In genomic region chr9:20518735-20519134, GRCh38 we compare ENCODE assay signal across 17 cellular contexts.
DNase-seq lines count a peak whose midpoint lies in the region; ATAC-seq, FAIRE-seq and TF ChIP-seq lines count a peak whose summit lies in the region.
"Had no signal": no experiment of that assay in that cellular context is flagged by ENCODE, and none has a peak within 500 bp of the region (broad histone marks: within the 10 kb centered on the region; RNA-seq: fewer than 3 reads in every experiment).

No MANE protein-coding gene starts in this region.

- no peaks in the 10 kb centered on the region for H3K9me3 ChIP-seq in HepG2 (ENCODE audit: low read length)
- no peaks in the 10 kb centered on the region for H3K9me3 ChIP-seq in right lobe of liver
- no peaks in the 10 kb centered on the region for H3K9me3 ChIP-seq in K562 (replicated peaks; ENCODE audit: control insufficient read depth, insufficient read depth, low read depth, low read length)
- H3K9me3 ChIP-seq: HAP-1 had no signal

- CTCF ChIA-PET in HepG2 (lab: Yijun Ruan, JAX; ENCODE audit: low intra/inter-chr PET ratio, low total read pairs), result no interaction called here
- CTCF ChIA-PET in K562 (lab: Yijun Ruan, JAX; ENCODE audit: low intra/inter-chr PET ratio), result no interaction called here

- H3K27me3 ChIP-seq in HepG2 (ENCODE audit: control insufficient read depth in 1 of 2, insufficient read depth in 2 of 2, low read length in 2 of 2) (no peaks in the 10 kb centered on the region), right lobe of liver (no peaks in the 10 kb centered on the region), K562 (ENCODE audit: control insufficient read depth in 2 of 2, insufficient read depth in 2 of 2, low read length in 2 of 2) (no peaks in the 10 kb centered on the region)

- H3K79me2 ChIP-seq in HepG2 (ENCODE audit: insufficient read depth, low read length), result no peaks in the 10 kb centered on the region
- no peaks in the 10 kb centered on the region for H3K79me2 ChIP-seq in K562 (ENCODE audit: control insufficient read depth, insufficient read depth, low read length)

- H2AFZ ChIP-seq in HepG2 (ENCODE audit: low read length), result no peak overlapping the region
- no peak overlapping the region for H2AFZ ChIP-seq in K562 (ENCODE audit: low read depth, low read length)
- H2AFZ ChIP-seq: GM23338 had no signal

- ATAC-seq in HepG2 (no peak), right lobe of liver (no peak), K562 (no peak), HG03196 (IDR thresholded peaks at IDR 0.05; ENCODE audit: unreplicated experiment) (no peak)
- ATAC-seq: GM23338 had no signal

- intact Hi-C loops in HepG2 (cut with micrococcal nuclease; ENCODE audit: unreplicated experiment), result no loop called here
- intact Hi-C loops in right lobe of liver (cut with DNase I), result no loop called here
- intact Hi-C loops in K562 (cut with micrococcal nuclease), result no loop called here

- TF ChIP-seq CTCF in HepG2 (CRISPR knock-in tag; IDR thresholded peaks at IDR 0.05) (no peak), right lobe of liver (IDR thresholded peaks at IDR 0.05) (no peak), K562 (IDR thresholded peaks at IDR 0.05 in 2 of 3, conservative IDR thresholded peaks at IDR 0.05 in 1 of 3; ENCODE audit: insufficient read depth in 2 of 3, low read depth in 1 of 3, low read length in 3 of 3) (no peak)

- H4K20me1 ChIP-seq in HepG2 (ENCODE audit: insufficient read depth, low read length) (no peaks in the 10 kb centered on the region), K562 (replicated peaks; ENCODE audit: control insufficient read depth, insufficient read depth, low read length) (no peaks in the 10 kb centered on the region)

- DNase-seq in HepG2 (ENCODE audit: low spot score) (no peak), right lobe of liver (no peak), K562 (ENCODE audit: extremely low read depth in 1 of 4, low spot score in 3 of 4) (no peak), kidney tubule cell (ENCODE audit: low spot score) (no peak), HCEC 1CT (no peak)
- DNase-seq: C1 segment of cervical spinal cord; Calu3; CD4-positive, alpha-beta memory T cell; COR-L47; DMS53; DMS79 treated with DMSO at 0.1 percent for 48 hours had no signal

- no peaks in the 10 kb centered on the region for H3K4me1 ChIP-seq in HepG2 (ENCODE audit: insufficient read depth, low read length)
- no peaks in the 10 kb centered on the region for H3K4me1 ChIP-seq in right lobe of liver
- H3K4me1 ChIP-seq in K562 (replicated peaks in 1 of 2; ENCODE audit: control insufficient read depth in 2 of 2, insufficient read depth in 2 of 2, low read length in 2 of 2), result no peaks in the 10 kb centered on the region
- H3K4me1 ChIP-seq: HAP-1 had no signal

- BruUV-seq in HepG2 (replicated peaks; lab: Mats Ljungman, UMichigan), result no TSS peak
- BruUV-seq in K562 (replicated peaks; lab: Mats Ljungman, UMichigan), result no TSS peak

- H3K27ac ChIP-seq in HepG2 (ENCODE audit: extremely low read length, insufficient read depth, low read length), result no peak overlapping the region
- H3K27ac ChIP-seq in right lobe of liver, result no peak overlapping the region
- no peak overlapping the region for H3K27ac ChIP-seq in K562 (ENCODE audit: extremely low read depth, low read depth, low read length)
- H3K27ac ChIP-seq: 22Rv1 had no signal

- FAIRE-seq in HepG2 (lab: Jason Lieb, UNC), result no peak
- no peak for FAIRE-seq in K562 (lab: Jason Lieb, UNC)
- peak; percentile 65 for FAIRE-seq in endometrium (lab: Jason Lieb, UNC)
- FAIRE-seq: H54 had no signal

- H3K4me3 ChIP-seq in HepG2 (replicated peaks in 1 of 3; ENCODE audit: insufficient read depth in 1 of 3, low read depth in 2 of 3, low read length in 3 of 3), result no peak overlapping the region
- H3K4me3 ChIP-seq in right lobe of liver, result no peak overlapping the region
- no peak overlapping the region for H3K4me3 ChIP-seq in K562
- H3K4me3 ChIP-seq: GM23338, HAP-1 had no signal

- TF ChIP-seq EP300 in HepG2 (IDR thresholded peaks at IDR 0.05; ENCODE audit: low read depth in 2 of 2, low read length in 2 of 2) (no peak), HepG2 (CRISPR knock-in tag; IDR thresholded peaks at IDR 0.05; ENCODE audit: borderline replicate concordance) (no peak), K562 (IDR thresholded peaks at IDR 0.05; ENCODE audit: low read length) (no peak)

- in situ Hi-C loops in HepG2 (cut with HindIII; ENCODE audit: extremely low pct_ligation_motif_present, low pct_unique_long_range_greater_than_20kb), result no loop called here
- in situ Hi-C loops in K562 (cut with MboI), result no loop called here

- H3K4me2 ChIP-seq in HepG2 (ENCODE audit: low read depth, low read length) (no peak overlapping the region), K562 (ENCODE audit: insufficient read depth, low read length) (no peak overlapping the region)
- H3K4me2 ChIP-seq: GM23338 had no signal

- no peak for TF ChIP-seq POLR2A in HepG2 (IDR thresholded peaks at IDR 0.05; ENCODE audit: insufficient read depth in 1 of 2, low read depth in 2 of 2, low read length in 2 of 2)
- TF ChIP-seq POLR2A in right lobe of liver (IDR thresholded peaks at IDR 0.05), result no peak
- no peak for TF ChIP-seq POLR2A in K562 (conservative IDR thresholded peaks at IDR 0.05)

- H3K36me3 ChIP-seq in HepG2 (replicated peaks in 1 of 2; ENCODE audit: control insufficient read depth in 1 of 2, insufficient read depth in 2 of 2, low read length in 2 of 2) (no peaks in the 10 kb centered on the region), right lobe of liver (no peaks in the 10 kb centered on the region), K562 (ENCODE audit: control insufficient read depth, insufficient read depth, low read length) (no peaks in the 10 kb centered on the region)
- H3K36me3 ChIP-seq: HAP-1 had no signal

- POLR2A ChIA-PET in HepG2 (lab: Yijun Ruan, JAX) (no interaction called here), K562 (lab: Yijun Ruan, JAX) (no interaction called here)

- H3K9ac ChIP-seq in HepG2 (ENCODE audit: insufficient read depth, low read depth, low read length) (no peak overlapping the region), K562 (ENCODE audit: insufficient read depth in 1 of 2, low read depth in 2 of 2, low read length in 2 of 2) (no peak overlapping the region)

- WGBS in HepG2 (ENCODE audit: low lambda C conversion rate), result 53% methylated on average over 1 of the region's 1 CpG
- WGBS in right lobe of liver (ENCODE audit: insufficient coverage, low coverage, low lambda C conversion rate, missing lambda C conversion rate), result 40% methylated on average over 1 of the region's 1 CpG
- 0% methylated on average over 1 of the region's 1 CpG for WGBS in K562 (ENCODE audit: insufficient coverage, low coverage, missing lambda C conversion rate)

- no peak for TF ChIP-seq RAD21 in HepG2 (CRISPR knock-in tag; IDR thresholded peaks at IDR 0.05)
- no peak for TF ChIP-seq RAD21 in K562 (CRISPR knock-in tag; conservative IDR thresholded peaks at IDR 0.05 in 1 of 2, IDR thresholded peaks at IDR 0.05 in 1 of 2)

- H3K9me1 ChIP-seq in K562 (ENCODE audit: control insufficient read depth, insufficient read depth, low read length), result no peaks in the 10 kb centered on the region

TF ChIP-seq in HepG2, 621 proteins besides CTCF, POLR2A, EP300 and RAD21:
- TF ChIP-seq MAFF (IDR thresholded peaks at IDR 0.05; ENCODE audit: low read depth, low read length), result peak; percentile 90
- no peak for TF ChIP-seq ZNF841 (CRISPR knock-in tag; IDR thresholded peaks at IDR 0.05; ENCODE audit: borderline replicate concordance)
- TF ChIP-seq MAFK (conservative IDR thresholded peaks at IDR 0.05 in 1 of 2, IDR thresholded peaks at IDR 0.05 in 1 of 2; ENCODE audit: low read length in 2 of 2), result peak; percentile 91 to 92

TF ChIP-seq in K562, 482 proteins besides CTCF, POLR2A, EP300 and RAD21:
- TF ChIP-seq JUN (IDR thresholded peaks at IDR 0.05; ENCODE audit: borderline replicate concordance, low read depth, low read length), result no peak
- TF ChIP-seq JUN (CRISPR knock-in tag; IDR thresholded peaks at IDR 0.05; ENCODE audit: borderline replicate concordance), result no peak
- TF ChIP-seq ILF3 (IDR thresholded peaks at IDR 0.05; ENCODE audit: borderline replicate concordance), result no peak
- TF ChIP-seq MEIS2 (IDR thresholded peaks at IDR 0.05; ENCODE audit: partially characterized antibody), result no peak
- TF ChIP-seq E2F3 (CRISPR knock-in tag; IDR thresholded peaks at IDR 0.05), result no peak
- 0 out of 2 replicates have a peak, but pooled peaks have one; percentile 18 for TF ChIP-seq MAFG (tag; conservative IDR thresholded peaks at IDR 0.05)
- no peak for TF ChIP-seq ZNF589 (CRISPR knock-in tag; IDR thresholded peaks at IDR 0.05; ENCODE audit: low read depth)
- TF ChIP-seq MAFF (IDR thresholded peaks at IDR 0.05; ENCODE audit: low read length), result peak; percentile 31; the same call in 1 of the 2 replicates
- TF ChIP-seq ZNF780A (CRISPR knock-in tag; IDR thresholded peaks at IDR 0.05), result no peak
- TF ChIP-seq MCM7 (IDR thresholded peaks at IDR 0.05), result no peak
- peak; percentile 11; the same call in 1 of the 2 replicates for TF ChIP-seq MAFK (IDR thresholded peaks at IDR 0.05; ENCODE audit: low read length)

Comparison
In these comparisons a context has a peak if more than half of its experiments do, and no peak if none do; other contexts are left out.
1. Of the 241 proteins assayed by ChIP-seq in both HepG2 and K562: peak only in HepG2: none; only in K562: MAFG; in both: MAFF and MAFK; in neither: 238.